8 cellular contexts compared by ENCODE assay signal in genomic region chr6:163418273-163419029, GRCh38. TPM values are rescaled to one million over a fixed set of nuclear protein-coding genes. Genes with fewer than 3 reads are reported as not detected.
DNase-seq lines count a peak whose midpoint lies in the region; ATAC-seq and TF ChIP-seq lines count a peak whose summit lies in the region.

No MANE protein-coding gene starts in this region.

- no peaks in the 10 kb centered on the region for H3K9me3 Mint-ChIP-seq in activated naive CD8-positive, alpha-beta T cell treated with anti-CD3 and anti-CD28 coated beads for 36 hours

- no peak overlapping the region for H3K9ac ChIP-seq in iPS-18a (ENCODE audit: low read length)
- H3K9ac ChIP-seq in skeletal muscle satellite cell (ENCODE audit: low read depth, low read length): peak overlapping the region; percentile 96

- peaks cover 54% of the 10 kb centered on the region for H3K4me1 ChIP-seq in iPS-18a (ENCODE audit: control insufficient read depth, low read depth, low read length)
- peaks cover 42% of the 10 kb centered on the region for H3K4me1 ChIP-seq in skeletal muscle satellite cell (ENCODE audit: control insufficient read depth, insufficient read depth, low read length)
- H3K4me1 ChIP-seq in body of pancreas: peaks cover 43% of the 10 kb centered on the region

- 20 to 24% methylated on average over 5 of the region's 5 CpGs for WGBS in body of pancreas, 2 donors

- peaks cover 48% of the 10 kb centered on the region for H3K4me1 Mint-ChIP-seq in activated naive CD8-positive, alpha-beta T cell treated with anti-CD3 and anti-CD28 coated beads for 36 hours

- intact Hi-C loops in body of pancreas (cut with DNase I): no loop called here

- H3K4me3 Mint-ChIP-seq in activated naive CD8-positive, alpha-beta T cell treated with anti-CD3 and anti-CD28 coated beads for 36 hours: peak overlapping the region; percentile 9

- TF ChIP-seq CTCF in GM12865 (IDR thresholded peaks at IDR 0.05; ENCODE audit: insufficient read depth, low read depth, low read length, missing control alignments) (no peak), body of pancreas (IDR thresholded peaks at IDR 0.05) (no peak)

- no peak overlapping the region for H3K27ac Mint-ChIP-seq in activated naive CD8-positive, alpha-beta T cell treated with anti-CD3 and anti-CD28 coated beads for 36 hours

- H3K9me3 ChIP-seq in iPS-18a (ENCODE audit: control insufficient read depth, low read depth, low read length) (no peaks in the 10 kb centered on the region), skeletal muscle satellite cell (replicated peaks; ENCODE audit: low read length) (no peaks in the 10 kb centered on the region), body of pancreas (no peaks in the 10 kb centered on the region)

- H3K4me3 ChIP-seq in GM12865 (ENCODE audit: low read depth, low read length) (peak overlapping the region; percentile 96; the same call in 1 of the 2 replicates), iPS-18a (ENCODE audit: low read length) (peak overlapping the region; percentile 23), skeletal muscle satellite cell (ENCODE audit: low read length) (peak overlapping the region; percentile 64), body of pancreas (no peak overlapping the region)

- H3K36me3 Mint-ChIP-seq in activated naive CD8-positive, alpha-beta T cell treated with anti-CD3 and anti-CD28 coated beads for 36 hours: peaks cover 5% of the 10 kb centered on the region

- H3K27ac ChIP-seq in iPS-18a (ENCODE audit: low read length) (no peak overlapping the region), body of pancreas (peak overlapping the region in 2 of 4 donors; percentile 97 to 99)

- TF ChIP-seq POLR2A in body of pancreas (IDR thresholded peaks at IDR 0.05): no peak

- DNase-seq in GM12865 (ENCODE audit: low read depth) (no peak), body of pancreas (no peak), left lobe of liver (ENCODE audit: low spot score) (no peak), LoVo (ENCODE audit: low spot score) (no peak), UCSD-AML1 (lab: John Stamatoyannopoulos, UW; ENCODE audit: unreplicated experiment) (no peak)
- no peak for DNase-seq in activated naive CD8-positive, alpha-beta T cell treated with anti-CD3 and anti-CD28 coated beads for 36 hours

- H3K4me2 ChIP-seq in skeletal muscle satellite cell (ENCODE audit: low read length): peak overlapping the region; percentile 84

- ATAC-seq in body of pancreas: no peak
- ATAC-seq in left lobe of liver: no peak

- H3K27me3 Mint-ChIP-seq in activated naive CD8-positive, alpha-beta T cell treated with anti-CD3 and anti-CD28 coated beads for 36 hours: no peaks in the 10 kb centered on the region

- H3K36me3 ChIP-seq in iPS-18a (ENCODE audit: control insufficient read depth, low read depth, low read length) (no peaks in the 10 kb centered on the region), skeletal muscle satellite cell (ENCODE audit: insufficient read depth, low read length) (no peaks in the 10 kb centered on the region), body of pancreas (replicated peaks in 1 of 2; ENCODE audit: insufficient read depth in 1 of 2, low read depth in 2 of 2) (no peaks in the 10 kb centered on the region)

- H3K27me3 ChIP-seq in iPS-18a (ENCODE audit: control insufficient read depth, insufficient read depth, low read length) (no peaks in the 10 kb centered on the region), skeletal muscle satellite cell (ENCODE audit: control insufficient read depth, insufficient read depth, low read length) (no peaks in the 10 kb centered on the region), body of pancreas (no peaks in the 10 kb centered on the region)

RNA-seq across cellular contexts. Expression of gene QKI, which starts 3.9 kb away (rescaled TPM):
- 10 to 100 TPM; 58.0 to 59.7 TPM for total RNA-seq in activated naive CD8-positive, alpha-beta T cell treated with anti-CD3 and anti-CD28 coated beads for 36 hours
- total RNA-seq in skeletal muscle satellite cell (2012; rRNA removed): 130 and 137 TPM in 2 replicates
- total RNA-seq in body of pancreas (10 to 100 TPM; 60.4 to 61.3 TPM), left lobe of liver (45.2 TPM)

Comparison
In these comparisons a context has a peak if more than half of its experiments do, and no peak if none do; other contexts are left out.
1. H3K4me3 ChIP-seq: peak in GM12865 (single experiment), iPS-18a (single experiment) and skeletal muscle satellite cell (single experiment); none in body of pancreas (0 of 2).